ENCODE assay signal across 24 cellular contexts in the genomic region with DNA sequence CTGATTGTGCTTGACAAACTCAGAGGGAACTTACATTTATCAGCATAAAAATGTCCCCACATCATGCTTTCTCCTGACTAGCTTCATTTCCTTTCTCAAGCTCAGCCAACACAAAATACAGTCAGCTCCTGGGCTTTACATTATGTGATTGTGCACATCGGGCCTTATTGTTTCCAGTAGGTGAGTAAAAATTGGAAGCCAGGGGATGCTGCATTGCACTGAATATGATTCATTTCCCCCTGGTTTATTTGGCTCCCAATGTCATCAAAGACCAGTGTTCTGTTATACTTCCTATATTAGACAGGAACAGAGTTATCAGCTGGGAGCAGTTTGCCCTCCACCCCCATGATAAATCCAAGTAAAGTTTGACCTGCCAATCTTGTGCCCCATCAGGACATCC.
"Had no signal": no experiment of that assay in that cellular context is flagged by ENCODE, and none has a peak within 500 bp of the region (broad histone marks: within the 10 kb centered on the region; RNA-seq: fewer than 3 reads in every experiment).

No MANE protein-coding gene starts in this region.

- H3K27me3 ChIP-seq: MG63, SJCRH30 had no signal

- H3K36me3 ChIP-seq: MG63, SJCRH30 had no signal

- FAIRE-seq: RCC 7860 had no signal

- H3K4me3 ChIP-seq: MG63, PC-9, SJCRH30, SK-N-MC had no signal

- DNase-seq: Kasumi-1, KG1, MV-4-11, NCI-H1092, NCI-H1105, NCI-H1417 treated with DMSO at 0.1 percent for 48 hours, NCI-H1436 treated with DMSO at 0.1 percent for 48 hours, NCI-H187 treated with DMSO at 0.1 percent for 48 hours, NCI-H2029, NCI-H2171 treated with DMSO at 0.1 percent for 48 hours, NCI-H2227 treated with DMSO at 0.1 percent for 48 hours, NCI-H345, NCI-H510A treated with DMSO at 0.1 percent for 48 hours, NCI-H524 treated with DMSO at 0.1 percent for 48 hours, NCI-H526 treated with DMSO at 0.1 percent for 48 hours, NCI-H774, PC-9, SHP77, SIG-M5, SJCRH30 had no signal

- H3K9me3 ChIP-seq: MG63, SJCRH30 had no signal

- H3K4me2 ChIP-seq: PC-9 had no signal

- H2AFZ ChIP-seq: PC-9 had no signal

- H3K4me1 ChIP-seq: SJCRH30 had no signal

- H3K27ac ChIP-seq: PC-9, RWPE1, SJCRH30, SK-N-MC had no signal
